In genomic region chr1:174152424-174152823, GRCh38 we compare ENCODE assay signal across 20 cellular contexts. TPM values are rescaled to one million over a fixed set of nuclear protein-coding genes. Genes with fewer than 3 reads are reported as not detected.
A peak's percentile ranks its signal among the peaks of the same experiment; 100 is the strongest.
DNase-seq lines count a peak whose midpoint lies in the region; ATAC-seq and FAIRE-seq lines count a peak whose summit lies in the region.
"Had no signal": no experiment of that assay in that cellular context is flagged by ENCODE, and none has a peak within 500 bp of the region (broad histone marks: within the 10 kb centered on the region; RNA-seq: fewer than 3 reads in every experiment).

No MANE protein-coding gene starts in this region.

- H3K36me3 ChIP-seq in CD4-positive, alpha-beta memory T cell (ENCODE audit: insufficient read depth, low read length), result no peaks in the 10 kb centered on the region
- H3K36me3 ChIP-seq: BE2C had no signal

- H3K27ac Mint-ChIP-seq in T-helper 1 cell treated with Interleukin-12 subunit alpha and Interleukin-12 subunit beta and Interleukin-4 antibody, amounts not matched to agents 30 μg/mL and 1 μg/mL, for 36 hours, result peak overlapping the region; percentile 31
- peak overlapping the region in 2 of 7 donors; percentile 4 to 14 for H3K27ac Mint-ChIP-seq in CD4-positive, alpha-beta memory T cell
- peak overlapping the region; percentile 81 for H3K27ac Mint-ChIP-seq in T-helper 17 cell
- H3K27ac Mint-ChIP-seq: CD8-positive, alpha-beta T cell; H9 had no signal

- FAIRE-seq in colon (lab: Jason Lieb, UNC), result peak; percentile 33

- H3K27me3 Mint-ChIP-seq in T-helper 1 cell treated with Interleukin-12 subunit alpha and Interleukin-12 subunit beta and Interleukin-4 antibody, amounts not matched to agents 30 μg/mL and 1 μg/mL, for 36 hours (ENCODE audit: low read depth), result peaks cover 1% of the 10 kb centered on the region
- no peaks in the 10 kb centered on the region for H3K27me3 Mint-ChIP-seq in CD4-positive, alpha-beta memory T cell
- H3K27me3 Mint-ChIP-seq in T-helper 17 cell, result no peaks in the 10 kb centered on the region

- no peaks in the 10 kb centered on the region for H3K9me3 ChIP-seq in CD4-positive, alpha-beta memory T cell (ENCODE audit: control insufficient read depth in 1 of 2, low read length in 2 of 2)
- no peaks in the 10 kb centered on the region for H3K9me3 ChIP-seq in T-helper 17 cell (ENCODE audit: control insufficient read depth, low read length, poor library complexity, severe bottlenecking)
- H3K9me3 ChIP-seq: BE2C had no signal

- intact Hi-C loops in CD4-positive, alpha-beta memory T cell (cut with micrococcal nuclease), result loop anchor here (10.0 kb wide), 2 partner anchors 438 to 812 kb away; partner anchors contain the start of gene KLHL20

- no peak for DNase-seq in T-helper 1 cell
- DNase-seq in CD4-positive, alpha-beta memory T cell, result no peak
- DNase-seq in T-helper 17 cell, result no peak
- no peak for DNase-seq in T1000 (lab: John Stamatoyannopoulos, UW)
- DNase-seq: BE2C; CD8-positive, alpha-beta T cell; H9; KBM-7; NCI-H1436 treated with DMSO at 0.1 percent for 48 hours; NCI-H2029 treated with DMSO at 0.1 percent for 48 hours; NCI-H2171 treated with DMSO at 0.1 percent for 48 hours; NCI-H446 treated with DMSO at 0.1 percent for 48 hours; SK-N-SH had no signal

- H3K4me1 Mint-ChIP-seq in T-helper 1 cell treated with Interleukin-12 subunit alpha and Interleukin-12 subunit beta and Interleukin-4 antibody, amounts not matched to agents 30 μg/mL and 1 μg/mL, for 36 hours (ENCODE audit: low read depth), result peaks cover 31% of the 10 kb centered on the region
- H3K4me1 Mint-ChIP-seq in CD4-positive, alpha-beta memory T cell, result peaks cover 16 to 30% (median 19%) of the 10 kb centered on the region in 4 donors
- peaks cover 6% of the 10 kb centered on the region for H3K4me1 Mint-ChIP-seq in T-helper 17 cell
- H3K4me1 Mint-ChIP-seq: H9 had no signal

- H3K4me3 ChIP-seq in CD4-positive, alpha-beta memory T cell (ENCODE audit: low read length in 2 of 2), result no peak overlapping the region

- ATAC-seq in T-helper 17 cell, result no peak
- ATAC-seq in HG03280 (IDR thresholded peaks at IDR 0.05; ENCODE audit: unreplicated experiment), result no peak
- no peak for ATAC-seq in HG02678 (IDR thresholded peaks at IDR 0.05; ENCODE audit: unreplicated experiment)
- ATAC-seq: Panc1, Right ventricle myocardium inferior had no signal

- peaks cover 34% of the 10 kb centered on the region for H3K4me1 ChIP-seq in CD4-positive, alpha-beta memory T cell (ENCODE audit: insufficient read depth, low read length)
- H3K4me1 ChIP-seq: BE2C had no signal

- POLR2A ChIA-PET in CD4-positive, alpha-beta memory T cell (lab: Charles Lee; ENCODE audit: partially characterized antibody), result interaction anchor here (0.8 to 2.0 kb wide), 4 partner anchors 12 to 130 kb away, joined by 3 to 13 read pairs (median 5); partner anchors contain the start of gene RC3H1

- H3K36me3 Mint-ChIP-seq in T-helper 1 cell treated with Interleukin-12 subunit alpha and Interleukin-12 subunit beta and Interleukin-4 antibody, amounts not matched to agents 30 μg/mL and 1 μg/mL, for 36 hours (ENCODE audit: low read depth), result peaks cover 7% of the 10 kb centered on the region
- no peaks in the 10 kb centered on the region for H3K36me3 Mint-ChIP-seq in CD4-positive, alpha-beta memory T cell
- H3K36me3 Mint-ChIP-seq in T-helper 17 cell (ENCODE audit: low read depth), result peaks cover 2% of the 10 kb centered on the region
- H3K36me3 Mint-ChIP-seq: CD8-positive, alpha-beta T cell had no signal

- no peak overlapping the region for H3K4me3 Mint-ChIP-seq in T-helper 1 cell treated with Interleukin-12 subunit alpha and Interleukin-12 subunit beta and Interleukin-4 antibody, amounts not matched to agents 30 μg/mL and 1 μg/mL, for 36 hours
- peak overlapping the region in 2 of 8 donors; percentile 20 to 38 for H3K4me3 Mint-ChIP-seq in CD4-positive, alpha-beta memory T cell
- H3K4me3 Mint-ChIP-seq in T-helper 17 cell, result no peak overlapping the region
- H3K4me3 Mint-ChIP-seq: CD8-positive, alpha-beta T cell; H9 had no signal

- H3K9me3 Mint-ChIP-seq in T-helper 1 cell treated with Interleukin-12 subunit alpha and Interleukin-12 subunit beta and Interleukin-4 antibody, amounts not matched to agents 30 μg/mL and 1 μg/mL, for 36 hours, result peaks cover 10% of the 10 kb centered on the region
- H3K9me3 Mint-ChIP-seq in CD4-positive, alpha-beta memory T cell, result peaks cover 0 to 5% (median 0%) of the 10 kb centered on the region in 8 donors

- peak overlapping the region; percentile 21 for H3K27ac ChIP-seq in CD4-positive, alpha-beta memory T cell (ENCODE audit: low read depth, low read length)
- H3K27ac ChIP-seq: 22Rv1 had no signal

- H3K27me3 ChIP-seq in CD4-positive, alpha-beta memory T cell (ENCODE audit: insufficient read depth, low read length), result no peaks in the 10 kb centered on the region
- H3K27me3 ChIP-seq: BE2C had no signal

- CTCF ChIA-PET in CD4-positive, alpha-beta memory T cell (lab: Charles Lee; ENCODE audit: partially characterized antibody), result interaction anchor here (0.9 to 2.1 kb wide), 6 partner anchors 14 to 130 kb away, joined by 3 to 6 read pairs (median 3); partner anchors contain the start of gene RC3H1

RNA-seq across cellular contexts. Expression of gene RABGAP1L, which starts 6.9 kb away (rescaled TPM):
- total RNA-seq in CD4-positive, alpha-beta memory T cell, result 100 to 1,000 TPM; 113 to 114 TPM
- polyA plus RNA-seq in CD4-positive, alpha-beta memory T cell, result 10 to 100 TPM; 75.7 to 80.6 TPM
- total RNA-seq in T-helper 17 cell, result 100 to 1,000 TPM; 112 to 120 TPM
